Comparison of ENCODE assay signal across 29 cellular contexts in genomic region chr10:36380538-36380937, GRCh38.
"Had no signal": no experiment of that assay in that cellular context is flagged by ENCODE, and none has a peak within 500 bp of the region (broad histone marks: within the 10 kb centered on the region; RNA-seq: fewer than 3 reads in every experiment).

No MANE protein-coding gene starts in this region.

- DNase-seq: activated CD4-positive, alpha-beta memory T cell treated with anti-CD3 and anti-CD28 coated beads for 36 hours; activated CD4-positive, alpha-beta T cell treated with anti-CD3 and anti-CD28 coated beads for 36 hours; activated CD4-positive, alpha-beta T cell treated with anti-CD3 and anti-CD28 coated beads, Interleukin-2, amount 10 ng/mL, durations not matched to agents 24 days and 14 days; activated CD4-positive, CD25-positive, alpha-beta regulatory T cell; activated CD4-positive, CD25-positive, alpha-beta regulatory T cell treated with anti-CD3 and anti-CD28 coated beads, Interleukin-2, amount 50 U/mL, for 72 hours; activated CD8-positive, alpha-beta memory T cell treated with anti-CD3 and anti-CD28 coated beads, Interleukin-2, amount 10 ng/mL, durations not matched to agents 7 days and 5 days; activated CD8-positive, alpha-beta memory T cell treated with anti-CD3 and anti-CD28 coated beads, Interleukin-2, amount 50 U/mL, for 4 hours; activated CD8-positive, alpha-beta T cell treated with anti-CD3 and anti-CD28 coated beads, Interleukin-2, amount 10 ng/mL, durations not matched to agents 7 days and 5 days; activated effector memory CD4-positive, alpha-beta T cell treated with anti-CD3 and anti-CD28 coated beads, Interleukin-2, amount 50 U/mL, for 16 hours; activated naive CD4-positive, alpha-beta T cell treated with anti-CD3 and anti-CD28 coated beads for 36 hours; activated naive CD8-positive, alpha-beta T cell treated with anti-CD3 and anti-CD28 coated beads for 36 hours; activated naive CD8-positive, alpha-beta T cell treated with anti-CD3 and anti-CD28 coated beads, Interleukin-2, amount 50 U/mL, for 24 hours; activated T-cell treated with anti-CD3 and anti-CD28 coated beads, Interleukin-2, amount 50 U/mL, for 1 hour; activated T-cell treated with anti-CD3 and anti-CD28 coated beads, Interleukin-2, amount 50 U/mL, for 48 hours; adrenal gland; amygdala; aorta; body of pancreas; central memory CD4-positive, alpha-beta T cell; cerebellar nuclear complex; colonic mucosa; effector memory CD4-positive, alpha-beta T cell; endodermal cell; foreskin melanocyte; heart right ventricle; T-helper 2 cell had no signal

- H3K36me3 ChIP-seq: adrenal gland, colonic mucosa, gastroesophageal sphincter, heart right ventricle had no signal

- H3K4me1 ChIP-seq: adrenal gland, body of pancreas, colonic mucosa, gastroesophageal sphincter had no signal

- H3K4me3 ChIP-seq: adrenal gland, body of pancreas, colonic mucosa, gastroesophageal sphincter, heart right ventricle, hepatocyte had no signal

- ATAC-seq: activated CD4-positive, alpha-beta T cell treated with anti-CD3 and anti-CD28 coated beads for 36 hours; activated CD8-positive, alpha-beta memory T cell treated with anti-CD3 and anti-CD28 coated beads, Interleukin-2, amount 10 ng/mL, durations not matched to agents 7 days and 5 days; activated CD8-positive, alpha-beta T cell treated with anti-CD3 and anti-CD28 coated beads, Interleukin-2, amount 10 ng/mL, durations not matched to agents 7 days and 5 days; activated naive CD8-positive, alpha-beta T cell treated with anti-CD3 and anti-CD28 coated beads, Interleukin-2, amount 50 U/mL, for 24 hours; body of pancreas; esophagus mucosa; gastroesophageal sphincter; heart right ventricle had no signal

- H3K9me3 ChIP-seq: body of pancreas, colonic mucosa had no signal

- H3K27me3 ChIP-seq: adrenal gland, body of pancreas, colonic mucosa, gastroesophageal sphincter, heart right ventricle, hepatocyte had no signal
